ENCODE assay signal across 21 cellular contexts in genomic region chr14:68580676-68581075, GRCh38.
A peak's percentile ranks its signal among the peaks of the same experiment; 100 is the strongest.
DNase-seq lines count a peak whose midpoint lies in the region; ATAC-seq and TF ChIP-seq lines count a peak whose summit lies in the region.
"Had no signal": no experiment of that assay in that cellular context is flagged by ENCODE, and none has a peak within 500 bp of the region (broad histone marks: within the 10 kb centered on the region; RNA-seq: fewer than 3 reads in every experiment).

No MANE protein-coding gene starts in this region.

- peaks cover 4% of the 10 kb centered on the region for H3K36me3 Mint-ChIP-seq in activated naive CD8-positive, alpha-beta T cell treated with anti-CD3 and anti-CD28 coated beads, Interleukin-2, amount 10 ng/mL, durations not matched to agents 7 days and 5 days
- H3K36me3 Mint-ChIP-seq in activated naive CD8-positive, alpha-beta T cell treated with anti-CD3 and anti-CD28 coated beads, Interleukin-2, amount 50 U/mL, for 24 hours (ENCODE audit: low read depth): no peaks in the 10 kb centered on the region
- H3K36me3 Mint-ChIP-seq in brain (peaks cover 9% of the 10 kb centered on the region), nephron (ENCODE audit: low read depth) (peaks cover 9% of the 10 kb centered on the region)
- H3K36me3 Mint-ChIP-seq in stimulated activated memory B cell treated with anti-CD40 and anti-IgM and Interleukin-4, amounts not matched to agents 10 μg/mL and 1 μg/mL and 100 μg/mL, for 72 hours: no peaks in the 10 kb centered on the region

- no peak for DNase-seq in activated naive CD8-positive, alpha-beta T cell treated with anti-CD3 and anti-CD28 coated beads, Interleukin-2, amount 10 ng/mL, durations not matched to agents 7 days and 5 days
- no peak for DNase-seq in activated naive CD8-positive, alpha-beta T cell treated with anti-CD3 and anti-CD28 coated beads, Interleukin-2, amount 50 U/mL, for 24 hours
- DNase-seq in D341Med (ENCODE audit: low spot score) (no peak), HuH-7 (ENCODE audit: low spot score) (no peak)
- DNase-seq: activated B cell treated with CpG ODN at 0.5 μM for 24 hours; activated CD4-positive, alpha-beta memory T cell treated with anti-CD3 and anti-CD28 coated beads, Interleukin-2, amount 10 ng/mL, durations not matched to agents 7 days and 5 days; activated gamma-delta T cell treated with Interleukin-2 at 50 U/mL for 16 hours; BE2C; dermis blood vessel endothelial cell; EL; islet precursor cell; NCI-H1105 treated with DMSO at 0.1 percent for 48 hours; NCI-H2081 treated with DMSO at 0.1 percent for 48 hours; NCI-H510A; stimulated activated CD4-positive, alpha-beta T cell treated with anti-CD3 and anti-CD28 coated beads, Interleukin-15, amount 100 ng/mL, for 24 hours; T-helper 9 cell had no signal

- no peaks in the 10 kb centered on the region for H3K27me3 Mint-ChIP-seq in activated naive CD8-positive, alpha-beta T cell treated with anti-CD3 and anti-CD28 coated beads, Interleukin-2, amount 10 ng/mL, durations not matched to agents 7 days and 5 days
- no peaks in the 10 kb centered on the region for H3K27me3 Mint-ChIP-seq in activated naive CD8-positive, alpha-beta T cell treated with anti-CD3 and anti-CD28 coated beads, Interleukin-2, amount 50 U/mL, for 24 hours
- H3K27me3 Mint-ChIP-seq in brain (peaks cover 4% of the 10 kb centered on the region), nephron (ENCODE audit: low read depth) (no peaks in the 10 kb centered on the region)
- H3K27me3 Mint-ChIP-seq in stimulated activated memory B cell treated with anti-CD40 and anti-IgM and Interleukin-4, amounts not matched to agents 10 μg/mL and 1 μg/mL and 100 μg/mL, for 72 hours: no peaks in the 10 kb centered on the region
- H3K27me3 Mint-ChIP-seq: activated B cell treated with CpG ODN at 0.5 μM for 24 hours; activated CD4-positive, alpha-beta memory T cell treated with anti-CD3 and anti-CD28 coated beads, Interleukin-2, amount 10 ng/mL, durations not matched to agents 7 days and 5 days had no signal

- ATAC-seq in activated naive CD8-positive, alpha-beta T cell treated with anti-CD3 and anti-CD28 coated beads, Interleukin-2, amount 10 ng/mL, durations not matched to agents 7 days and 5 days (ENCODE audit: low read depth): no peak
- no peak for ATAC-seq in activated naive CD8-positive, alpha-beta T cell treated with anti-CD3 and anti-CD28 coated beads, Interleukin-2, amount 50 U/mL, for 24 hours
- no peak for ATAC-seq in stimulated activated memory B cell treated with anti-CD40 and anti-IgM and Interleukin-4, amounts not matched to agents 10 μg/mL and 1 μg/mL and 100 μg/mL, for 72 hours
- ATAC-seq in HG03280 (IDR thresholded peaks at IDR 0.05; ENCODE audit: unreplicated experiment): no peak
- ATAC-seq: HepG2 had no signal

- peak overlapping the region; percentile 13 for H3K27ac Mint-ChIP-seq in activated naive CD8-positive, alpha-beta T cell treated with anti-CD3 and anti-CD28 coated beads, Interleukin-2, amount 10 ng/mL, durations not matched to agents 7 days and 5 days
- no peak overlapping the region for H3K27ac Mint-ChIP-seq in activated naive CD8-positive, alpha-beta T cell treated with anti-CD3 and anti-CD28 coated beads, Interleukin-2, amount 50 U/mL, for 24 hours
- H3K27ac Mint-ChIP-seq in brain (peak overlapping the region in 3 of 5 experiments; percentile 64 to 92 (median 79)), nephron (peak overlapping the region; percentile 87 to 94 (median 93))
- peak overlapping the region; percentile 1 for H3K27ac Mint-ChIP-seq in stimulated activated memory B cell treated with anti-CD40 and anti-IgM and Interleukin-4, amounts not matched to agents 10 μg/mL and 1 μg/mL and 100 μg/mL, for 72 hours
- H3K27ac Mint-ChIP-seq: activated B cell treated with CpG ODN at 0.5 μM for 24 hours; activated CD4-positive, alpha-beta memory T cell treated with anti-CD3 and anti-CD28 coated beads, Interleukin-2, amount 10 ng/mL, durations not matched to agents 7 days and 5 days had no signal

- no peaks in the 10 kb centered on the region for H3K4me1 Mint-ChIP-seq in activated naive CD8-positive, alpha-beta T cell treated with anti-CD3 and anti-CD28 coated beads, Interleukin-2, amount 10 ng/mL, durations not matched to agents 7 days and 5 days
- peaks cover 5% of the 10 kb centered on the region for H3K4me1 Mint-ChIP-seq in activated naive CD8-positive, alpha-beta T cell treated with anti-CD3 and anti-CD28 coated beads, Interleukin-2, amount 50 U/mL, for 24 hours
- H3K4me1 Mint-ChIP-seq in brain (peaks cover 57% of the 10 kb centered on the region), nephron (peaks cover 69% of the 10 kb centered on the region)
- peaks cover 9% of the 10 kb centered on the region for H3K4me1 Mint-ChIP-seq in stimulated activated memory B cell treated with anti-CD40 and anti-IgM and Interleukin-4, amounts not matched to agents 10 μg/mL and 1 μg/mL and 100 μg/mL, for 72 hours
- H3K4me1 Mint-ChIP-seq: activated B cell treated with CpG ODN at 0.5 μM for 24 hours; activated CD4-positive, alpha-beta memory T cell treated with anti-CD3 and anti-CD28 coated beads, Interleukin-2, amount 10 ng/mL, durations not matched to agents 7 days and 5 days had no signal

- peaks cover 4% of the 10 kb centered on the region for H3K9me3 Mint-ChIP-seq in activated naive CD8-positive, alpha-beta T cell treated with anti-CD3 and anti-CD28 coated beads, Interleukin-2, amount 10 ng/mL, durations not matched to agents 7 days and 5 days
- no peaks in the 10 kb centered on the region for H3K9me3 Mint-ChIP-seq in activated naive CD8-positive, alpha-beta T cell treated with anti-CD3 and anti-CD28 coated beads, Interleukin-2, amount 50 U/mL, for 24 hours
- peaks cover 6 to 18% (median 15%) of the 10 kb centered on the region in 5 experiments for H3K9me3 Mint-ChIP-seq in brain
- peaks cover 11% of the 10 kb centered on the region for H3K9me3 Mint-ChIP-seq in nephron
- H3K9me3 Mint-ChIP-seq in stimulated activated memory B cell treated with anti-CD40 and anti-IgM and Interleukin-4, amounts not matched to agents 10 μg/mL and 1 μg/mL and 100 μg/mL, for 72 hours: peaks cover 2% of the 10 kb centered on the region

- H3K4me3 Mint-ChIP-seq in activated naive CD8-positive, alpha-beta T cell treated with anti-CD3 and anti-CD28 coated beads, Interleukin-2, amount 10 ng/mL, durations not matched to agents 7 days and 5 days: no peak overlapping the region
- H3K4me3 Mint-ChIP-seq in activated naive CD8-positive, alpha-beta T cell treated with anti-CD3 and anti-CD28 coated beads, Interleukin-2, amount 50 U/mL, for 24 hours: no peak overlapping the region
- H3K4me3 Mint-ChIP-seq in brain: no peak overlapping the region
- peak overlapping the region in 1 of 3 experiments; percentile 1 for H3K4me3 Mint-ChIP-seq in nephron
- no peak overlapping the region for H3K4me3 Mint-ChIP-seq in stimulated activated memory B cell treated with anti-CD40 and anti-IgM and Interleukin-4, amounts not matched to agents 10 μg/mL and 1 μg/mL and 100 μg/mL, for 72 hours
- H3K4me3 Mint-ChIP-seq: activated B cell treated with CpG ODN at 0.5 μM for 24 hours; activated CD4-positive, alpha-beta memory T cell treated with anti-CD3 and anti-CD28 coated beads, Interleukin-2, amount 10 ng/mL, durations not matched to agents 7 days and 5 days had no signal

- TF ChIP-seq CTCF in brain (conservative IDR thresholded peaks at IDR 0.05) (no peak), nephron (IDR thresholded peaks at IDR 0.05; ENCODE audit: unreplicated experiment in 3 of 3) (no peak)

- POLR2A ChIA-PET in activated naive CD8-positive, alpha-beta T cell treated with anti-CD3 and anti-CD28 coated beads, Interleukin-2, amount 10 ng/mL, durations not matched to agents 7 days and 5 days (lab: Charles Lee): no interaction called here
